Comparison of ENCODE assay signal across 8 cellular contexts in the genomic region with DNA sequence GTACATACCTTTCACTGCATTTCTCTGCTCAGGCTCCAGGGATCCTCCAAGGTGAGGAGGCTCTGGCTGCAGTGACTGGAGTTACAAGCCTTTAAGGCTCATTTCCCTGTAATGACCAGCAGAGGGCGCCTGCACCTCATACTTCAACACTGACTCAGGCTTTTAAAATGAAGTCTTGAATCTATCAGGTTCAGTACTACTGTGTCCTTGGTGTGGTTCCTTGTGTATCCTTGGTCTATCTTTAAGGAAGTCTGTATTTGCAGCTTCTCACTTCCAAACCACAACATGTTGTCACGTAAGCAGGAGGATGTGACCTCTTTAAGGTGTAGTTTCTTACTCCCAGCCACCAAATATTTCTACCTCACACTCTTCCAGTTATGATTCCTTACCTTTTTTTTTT. TPM values are rescaled to one million over a fixed set of nuclear protein-coding genes. Genes with fewer than 3 reads are reported as not detected.
DNase-seq lines count a peak whose midpoint lies in the region; ATAC-seq, FAIRE-seq and TF ChIP-seq lines count a peak whose summit lies in the region.

No MANE protein-coding gene starts in this region.

- in situ Hi-C loops in HepG2 (cut with HindIII; ENCODE audit: extremely low pct_ligation_motif_present, low pct_unique_long_range_greater_than_20kb), result loop anchor here (5.0 kb wide), 2 partner anchors 145 to 255 kb away; no protein-coding TSS in a partner anchor

- H3K4me2 ChIP-seq in HepG2 (ENCODE audit: low read depth, low read length), result no peak overlapping the region

- BruUV-seq in HepG2 (replicated peaks; lab: Mats Ljungman, UMichigan), result no TSS peak

- no peak overlapping the region for H3K9ac ChIP-seq in HepG2 (ENCODE audit: insufficient read depth, low read depth, low read length)

- CTCF ChIA-PET in HepG2 (lab: Yijun Ruan, JAX; ENCODE audit: low intra/inter-chr PET ratio, low total read pairs), result interaction anchor here (0.8 to 5.7 kb wide), 4 partner anchors 47 to 250 kb away, joined by 4 to 79 read pairs (median 8); partner anchors contain the start of gene PHLDB2

- H3K27me3 Mint-ChIP-seq in CD4-positive, CD25-positive, alpha-beta regulatory T cell, result no peaks in the 10 kb centered on the region
- no peaks in the 10 kb centered on the region for H3K27me3 Mint-ChIP-seq in chondrocyte (ENCODE audit: low read depth)

- peak; percentile 75 for FAIRE-seq in HepG2 (lab: Jason Lieb, UNC)

- TF ChIP-seq EP300 in HepG2 (IDR thresholded peaks at IDR 0.05; ENCODE audit: low read depth in 2 of 2, low read length in 2 of 2) (no peak), HepG2 (CRISPR knock-in tag; IDR thresholded peaks at IDR 0.05; ENCODE audit: borderline replicate concordance) (no peak)

- no peak for TF ChIP-seq POLR2A in HepG2 (IDR thresholded peaks at IDR 0.05; ENCODE audit: insufficient read depth in 1 of 2, low read depth in 2 of 2, low read length in 2 of 2)

- H3K9me3 ChIP-seq in CD4-positive, CD25-positive, alpha-beta regulatory T cell (ENCODE audit: control insufficient read depth in 2 of 2, low read length in 2 of 2), result no peaks in the 10 kb centered on the region
- H3K9me3 ChIP-seq in HepG2 (ENCODE audit: low read length), result no peaks in the 10 kb centered on the region

- 82% methylated on average over 1 of the region's 2 CpGs for WGBS in HepG2 (ENCODE audit: low lambda C conversion rate)

- no peak overlapping the region for H3K4me3 Mint-ChIP-seq in CD4-positive, CD25-positive, alpha-beta regulatory T cell
- H3K4me3 Mint-ChIP-seq in chondrocyte (ENCODE audit: unreplicated experiment), result no peak overlapping the region

- H3K4me1 Mint-ChIP-seq in CD4-positive, CD25-positive, alpha-beta regulatory T cell, result peaks cover 0 to 7% (median 4%) of the 10 kb centered on the region in 4 donors
- peaks cover 29% of the 10 kb centered on the region for H3K4me1 Mint-ChIP-seq in chondrocyte (ENCODE audit: low read depth)

- H3K9me3 Mint-ChIP-seq in CD4-positive, CD25-positive, alpha-beta regulatory T cell, result no peaks in the 10 kb centered on the region
- peaks cover 3% of the 10 kb centered on the region for H3K9me3 Mint-ChIP-seq in chondrocyte (ENCODE audit: low read depth)

- no peak overlapping the region for H2AFZ ChIP-seq in HepG2 (ENCODE audit: low read length)

- no peaks in the 10 kb centered on the region for H3K27me3 ChIP-seq in CD4-positive, CD25-positive, alpha-beta regulatory T cell (ENCODE audit: control insufficient read depth, insufficient read depth, low read length)
- H3K27me3 ChIP-seq in HepG2 (ENCODE audit: control insufficient read depth in 1 of 2, insufficient read depth in 2 of 2, low read length in 2 of 2), result no peaks in the 10 kb centered on the region

- peaks cover 33% of the 10 kb centered on the region for H3K36me3 Mint-ChIP-seq in CD4-positive, CD25-positive, alpha-beta regulatory T cell
- H3K36me3 Mint-ChIP-seq in chondrocyte (ENCODE audit: low read depth), result no peaks in the 10 kb centered on the region

- H3K4me1 ChIP-seq in CD4-positive, CD25-positive, alpha-beta regulatory T cell (ENCODE audit: control insufficient read depth, insufficient read depth, low read length, poor library complexity, severe bottlenecking), result no peaks in the 10 kb centered on the region
- no peaks in the 10 kb centered on the region for H3K4me1 ChIP-seq in HepG2 (ENCODE audit: insufficient read depth, low read length)

- TF ChIP-seq RAD21 in HepG2 (CRISPR knock-in tag; IDR thresholded peaks at IDR 0.05), result peak; percentile 90

- intact Hi-C loops in HepG2 (cut with micrococcal nuclease; ENCODE audit: unreplicated experiment), result loop anchor here (1.0 to 5.0 kb wide), 3 partner anchors 143 to 325 kb away; no protein-coding TSS in a partner anchor

- no peaks in the 10 kb centered on the region for H4K20me1 ChIP-seq in HepG2 (ENCODE audit: insufficient read depth, low read length)

- peak; percentile 87 to 90 for ATAC-seq in CD4-positive, CD25-positive, alpha-beta regulatory T cell (ENCODE audit: low read depth in 2 of 2)
- ATAC-seq in GM19328 (IDR thresholded peaks at IDR 0.05; ENCODE audit: unreplicated experiment), result peak; percentile 83
- ATAC-seq in HG03378 (IDR thresholded peaks at IDR 0.05; ENCODE audit: unreplicated experiment), result peak; percentile 97
- ATAC-seq in HepG2, result peak; percentile 96

- peak overlapping the region in 1 of 3 donors; percentile 5 for H3K27ac Mint-ChIP-seq in CD4-positive, CD25-positive, alpha-beta regulatory T cell
- H3K27ac Mint-ChIP-seq in chondrocyte (ENCODE audit: unreplicated experiment), result no peak overlapping the region

- DNase-seq in CD4-positive, CD25-positive, alpha-beta regulatory T cell, result peak; percentile 43 to 80 (median 68)
- DNase-seq in NCI-H446 treated with DMSO at 0.1 percent for 48 hours (lab: John Stamatoyannopoulos, UW) (peak; percentile 44), chondrocyte (ENCODE audit: low spot score) (no peak), HepG2 (ENCODE audit: low spot score) (peak; percentile 78)
- peak; percentile 43 to 54 for DNase-seq in activated CD4-positive, alpha-beta T cell treated with anti-CD3 and anti-CD28 coated beads for 24 hours (ENCODE audit: low read depth in 2 of 2)
- DNase-seq in stimulated activated CD4-positive, alpha-beta T cell treated with anti-CD3 and anti-CD28 coated beads, TNF-alpha, amount 100 ng/mL, for 24 hours (ENCODE audit: low read depth in 3 of 3), result peak; percentile 36 to 50 (median 47)

- H3K4me3 ChIP-seq in CD4-positive, CD25-positive, alpha-beta regulatory T cell (ENCODE audit: low read depth, low read length), result no peak overlapping the region
- H3K4me3 ChIP-seq in HepG2 (replicated peaks in 1 of 3; ENCODE audit: insufficient read depth in 1 of 3, low read depth in 2 of 3, low read length in 3 of 3), result no peak overlapping the region

- H3K36me3 ChIP-seq in CD4-positive, CD25-positive, alpha-beta regulatory T cell (ENCODE audit: control insufficient read depth, insufficient read depth, low read length), result peaks cover 33% of the 10 kb centered on the region
- 0 out of 5 replicates have a peak, but pooled peaks cover 0 to 3% of the 10 kb centered on the region in 2 experiments for H3K36me3 ChIP-seq in HepG2 (replicated peaks in 1 of 2; ENCODE audit: control insufficient read depth in 1 of 2, insufficient read depth in 2 of 2, low read length in 2 of 2)

- TF ChIP-seq CTCF in chondrocyte (IDR thresholded peaks at IDR 0.05) (peak; percentile 94), HepG2 (CRISPR knock-in tag; IDR thresholded peaks at IDR 0.05) (peak; percentile 94)

- POLR2A ChIA-PET in HepG2 (lab: Yijun Ruan, JAX), result interaction anchor here (0.9 kb wide), 1 partner anchor 143 kb away, joined by 3 read pairs; no protein-coding TSS in a partner anchor

- H3K27ac ChIP-seq in CD4-positive, CD25-positive, alpha-beta regulatory T cell (ENCODE audit: insufficient read depth, low read length, poor library complexity, severe bottlenecking), result no peak overlapping the region
- H3K27ac ChIP-seq in HepG2 (ENCODE audit: extremely low read length, insufficient read depth, low read length), result no peak overlapping the region

- no peaks in the 10 kb centered on the region for H3K79me2 ChIP-seq in HepG2 (ENCODE audit: insufficient read depth, low read length)

TF ChIP-seq in HepG2, 621 proteins besides CTCF, POLR2A, EP300 and RAD21 (continues in another document):
- TF ChIP-seq ZNF230 (CRISPR knock-in tag; IDR thresholded peaks at IDR 0.05), result 0 out of 2 replicates have a peak, but pooled peaks have one; percentile 44
- 0 out of 2 replicates have a peak, but pooled peaks have one; percentile 22 for TF ChIP-seq KDM2A (CRISPR knock-in tag; IDR thresholded peaks at IDR 0.05; ENCODE audit: borderline replicate concordance, low read depth)
- no peak for TF ChIP-seq HES4 (CRISPR knock-in tag; IDR thresholded peaks at IDR 0.05; ENCODE audit: borderline replicate concordance)
- TF ChIP-seq PHF8 (CRISPR knock-in tag; IDR thresholded peaks at IDR 0.05), result no peak
- TF ChIP-seq SMAD1 (CRISPR knock-in tag; IDR thresholded peaks at IDR 0.05; ENCODE audit: borderline replicate concordance, low read depth), result no peak
- TF ChIP-seq ZNF350 (CRISPR knock-in tag; IDR thresholded peaks at IDR 0.05; ENCODE audit: borderline replicate concordance, low read depth), result no peak
- no peak for TF ChIP-seq SOX6 (IDR thresholded peaks at IDR 0.05)
- TF ChIP-seq SOX6 (CRISPR knock-in tag; IDR thresholded peaks at IDR 0.05), result peak; percentile 15; the same call in 1 of the 2 replicates
- peak; percentile 47 for TF ChIP-seq XRCC5 (optimal IDR thresholded peaks at IDR 0.05; ENCODE audit: low read length)
- TF ChIP-seq HDAC2 (CRISPR knock-in tag; IDR thresholded peaks at IDR 0.05), result no peak
- no peak for TF ChIP-seq ZNF841 (CRISPR knock-in tag; IDR thresholded peaks at IDR 0.05; ENCODE audit: borderline replicate concordance)

RNA-seq across cellular contexts. Expression of gene PLCXD2, which starts 43.1 kb away (rescaled TPM):
- total RNA-seq in CD4-positive, CD25-positive, alpha-beta regulatory T cell, result 19.9 TPM
- polyA plus RNA-seq in CD4-positive, CD25-positive, alpha-beta regulatory T cell, result 1 to 10 TPM; 1.6 to 2.5 (median 1.9) TPM
- 1.0 to 1.9 TPM (median 1.0 TPM) in 3 replicates for total RNA-seq in chondrocyte
- total RNA-seq in HepG2 (2016; rRNA removed; fragmentation: Illumina TruSeq; extraction: Trizol), result 23.5 and 29.1 TPM in 2 replicates
- total RNA-seq in HepG2 (2016; cell fraction: cytosol; rRNA removed; fragmentation: Illumina TruSeq; extraction: Trizol; ENCODE audit: low read depth), result 9.1 and 11.9 TPM in 2 replicates
- 21.6 and 24.6 TPM in 2 replicates for total RNA-seq in HepG2 (2016; cell fraction: insoluble cytoplasmic fraction; rRNA removed; fragmentation: Illumina TruSeq; extraction: Trizol)
- total RNA-seq in HepG2 (2016; cell fraction: membrane; rRNA removed; fragmentation: Illumina TruSeq; extraction: Trizol), result 18.7 and 18.8 TPM in 2 replicates
- 27.0 and 27.2 TPM in 2 replicates for total RNA-seq in HepG2 (2016; cell fraction: nucleus; rRNA removed; fragmentation: Illumina TruSeq; extraction: Trizol)
- 4.7 and 4.8 TPM in 2 replicates for polyA plus RNA-seq in HepG2 (2011; rRNA removed)
- 4.7 and 6.8 TPM in 2 replicates for polyA plus RNA-seq in HepG2 (2011; cell fraction: cytosol; rRNA removed)
- 2.9 and 3.5 TPM in 2 replicates for polyA plus RNA-seq in HepG2 (2011; cell fraction: nucleus; rRNA removed)
- 7.1 and 11.5 TPM in 2 replicates for polyA plus RNA-seq in HepG2 (2012)
- 9.5 and 11.8 TPM in 2 replicates for polyA plus RNA-seq in HepG2 (2016; cell fraction: cytosol; fragmentation: Illumina TruSeq; extraction: Trizol; ENCODE audit: low read depth)
- polyA plus RNA-seq in HepG2 (2016; cell fraction: insoluble cytoplasmic fraction; fragmentation: Illumina TruSeq; extraction: Trizol; ENCODE audit: low read depth), result 17.7 and 19.9 TPM in 2 replicates
- polyA plus RNA-seq in HepG2 (2016; cell fraction: membrane; fragmentation: Illumina TruSeq; extraction: Trizol; ENCODE audit: low read depth), result 14.0 and 14.3 TPM in 2 replicates
- polyA plus RNA-seq in HepG2 (2016; cell fraction: nucleus; fragmentation: Illumina TruSeq; extraction: Trizol; ENCODE audit: insufficient read depth, low read depth), result 8.6 and 9.9 TPM in 2 replicates
- 3.4 and 6.0 TPM in 2 replicates for polyA minus RNA-seq in HepG2 (2011; rRNA and poly(A)+ RNA removed; ENCODE audit: low replicate concordance)
- polyA minus RNA-seq in HepG2 (2011; cell fraction: cytosol; rRNA and poly(A)+ RNA removed), result 0.49 and 2.7 TPM in 2 replicates
- polyA minus RNA-seq in HepG2 (2011; cell fraction: nucleus; rRNA and poly(A)+ RNA removed), result 62.8 and 86.4 TPM in 2 replicates
